In genomic region chr12:26845984-26846383, GRCh38 we compare ENCODE assay signal across 10 cellular contexts. TPM values are rescaled to one million over a fixed set of nuclear protein-coding genes. Genes with fewer than 3 reads are reported as not detected.
DNase-seq lines count a peak whose midpoint lies in the region; ATAC-seq and TF ChIP-seq lines count a peak whose summit lies in the region.
"Had no signal": no experiment of that assay in that cellular context is flagged by ENCODE, and none has a peak within 500 bp of the region (broad histone marks: within the 10 kb centered on the region; RNA-seq: fewer than 3 reads in every experiment).

No MANE protein-coding gene starts in this region.

- CTCF ChIA-PET in activated CD8-positive, alpha-beta T cell treated with anti-CD3 and anti-CD28 coated beads for 36 hours (lab: Charles Lee): interaction anchor here (0.8 to 4.5 kb wide), 6 partner anchors 8 to 169 kb away, joined by 3 to 25 read pairs (median 4); partner anchors contain the start of gene ITPR2

- H4K20me1 ChIP-seq in DOHH2 (ENCODE audit: control insufficient read depth, insufficient read depth, low read depth, low read length) (no peaks in the 10 kb centered on the region), fibroblast of lung (ENCODE audit: control insufficient read depth, extremely low read depth, insufficient read depth, low read length) (no peaks in the 10 kb centered on the region)

- H2BK120ac ChIP-seq in neuronal stem cell (ENCODE audit: low read depth, low read length): no peak overlapping the region

- no peak overlapping the region for H3K27ac Mint-ChIP-seq in activated CD8-positive, alpha-beta T cell treated with anti-CD3 and anti-CD28 coated beads for 36 hours

- peaks cover 70% of the 10 kb centered on the region for H3K4me1 ChIP-seq in DOHH2 (ENCODE audit: control insufficient read depth, low read length)
- H3K4me1 ChIP-seq in fibroblast of lung (ENCODE audit: control insufficient read depth, extremely low read depth, insufficient read depth, low read length): no peaks in the 10 kb centered on the region
- no peaks in the 10 kb centered on the region for H3K4me1 ChIP-seq in neuronal stem cell (ENCODE audit: control insufficient read depth in 2 of 2, insufficient read depth in 1 of 2, low read depth in 1 of 2, low read length in 2 of 2)

- intact Hi-C loops in activated CD8-positive, alpha-beta T cell treated with anti-CD3 and anti-CD28 coated beads for 36 hours (cut with micrococcal nuclease): no loop called here

- H3K27me3 ChIP-seq in DOHH2 (ENCODE audit: control insufficient read depth, low read length) (no peaks in the 10 kb centered on the region), fibroblast of lung (ENCODE audit: control insufficient read depth, insufficient read depth, low read length) (no peaks in the 10 kb centered on the region), neuronal stem cell (ENCODE audit: control insufficient read depth in 3 of 3, insufficient read depth in 3 of 3, low read depth in 1 of 3, low read length in 3 of 3) (peaks cover 0 to 3% (median 0%) of the 10 kb centered on the region in 3 experiments)

- H3K36me3 ChIP-seq in DOHH2 (ENCODE audit: control insufficient read depth, low read length) (no peaks in the 10 kb centered on the region), fibroblast of lung (ENCODE audit: control insufficient read depth, insufficient read depth, low read length) (no peaks in the 10 kb centered on the region), neuronal stem cell (replicated peaks in 1 of 2; ENCODE audit: control insufficient read depth in 2 of 2, insufficient read depth in 2 of 2, low read length in 2 of 2) (no peaks in the 10 kb centered on the region)

- H3K9ac ChIP-seq in fibroblast of lung (ENCODE audit: insufficient read depth, low read length): no peak overlapping the region
- H3K9ac ChIP-seq in neuronal stem cell (ENCODE audit: low read depth, low read length, poor library complexity): no peak overlapping the region

- H2AFZ ChIP-seq in fibroblast of lung (ENCODE audit: low read length): no peak overlapping the region
- peak overlapping the region; percentile 48 for H2AFZ ChIP-seq in neuronal stem cell (ENCODE audit: low read length)

- no peak overlapping the region for H3K14ac ChIP-seq in neuronal stem cell (ENCODE audit: low read length)

- POLR2A ChIA-PET in activated CD8-positive, alpha-beta T cell treated with anti-CD3 and anti-CD28 coated beads for 36 hours (lab: Charles Lee): interaction anchor here (1.8 kb wide), 1 partner anchor 10 kb away, joined by 4 read pairs; no protein-coding TSS in a partner anchor

- H3K27me3 Mint-ChIP-seq in activated CD8-positive, alpha-beta T cell treated with anti-CD3 and anti-CD28 coated beads for 36 hours: peaks cover 7% of the 10 kb centered on the region

- no peak overlapping the region for H4K8ac ChIP-seq in neuronal stem cell (ENCODE audit: low read depth, low read length)

- H2BK15ac ChIP-seq in neuronal stem cell (ENCODE audit: low read length): no peak overlapping the region

- no CpG with 5 or more reads among the region's 4 CpGs for WGBS in neuronal stem cell (ENCODE audit: extremely low coverage in 2 of 2, insufficient read length in 2 of 2, insufficient replicate concordance in 1 of 2), 2 donors

- H3K27ac ChIP-seq in DOHH2 (ENCODE audit: low read depth, low read length): peak overlapping the region; percentile 92
- no peak overlapping the region for H3K27ac ChIP-seq in fibroblast of lung (ENCODE audit: insufficient read depth, low read length)
- no peak overlapping the region for H3K27ac ChIP-seq in neuronal stem cell (replicated peaks; ENCODE audit: low read length)

- no peak overlapping the region for H3K4ac ChIP-seq in neuronal stem cell (ENCODE audit: low read length)

- H2AK5ac ChIP-seq in neuronal stem cell (ENCODE audit: low read depth, low read length): no peak overlapping the region

- H3K4me3 Mint-ChIP-seq in activated CD8-positive, alpha-beta T cell treated with anti-CD3 and anti-CD28 coated beads for 36 hours: no peak overlapping the region
- H3K4me3 Mint-ChIP-seq: neural crest cell had no signal

- TF ChIP-seq CTCF in DOHH2 (IDR thresholded peaks at IDR 0.05; ENCODE audit: low read depth, low read length, poor library complexity, severe bottlenecking) (no peak), fibroblast of lung (conservative IDR thresholded peaks at IDR 0.05 in 1 of 2, IDR thresholded peaks at IDR 0.05 in 1 of 2; ENCODE audit: low read depth in 1 of 2, low read length in 2 of 2) (no peak)
- TF ChIP-seq CTCF in activated CD8-positive, alpha-beta T cell treated with anti-CD3 and anti-CD28 coated beads for 36 hours (IDR thresholded peaks at IDR 0.05): no peak

- H3K4me1 Mint-ChIP-seq in activated CD8-positive, alpha-beta T cell treated with anti-CD3 and anti-CD28 coated beads for 36 hours (ENCODE audit: low read depth): peaks cover 8% of the 10 kb centered on the region
- H3K4me1 Mint-ChIP-seq: neural crest cell had no signal

- H4K91ac ChIP-seq in neuronal stem cell (ENCODE audit: low read depth, low read length, poor library complexity): no peak overlapping the region

- no peaks in the 10 kb centered on the region for H3K9me3 Mint-ChIP-seq in activated CD8-positive, alpha-beta T cell treated with anti-CD3 and anti-CD28 coated beads for 36 hours
- H3K9me3 Mint-ChIP-seq: neural crest cell had no signal

- H3K23ac ChIP-seq in neuronal stem cell (ENCODE audit: low read depth, low read length, poor library complexity): no peak overlapping the region

- peak overlapping the region; percentile 65 for H3K4me3 ChIP-seq in DOHH2 (ENCODE audit: low read length)
- no peak overlapping the region for H3K4me3 ChIP-seq in fibroblast of lung (replicated peaks in 1 of 4; ENCODE audit: control extremely low read depth in 1 of 4, insufficient read depth in 1 of 4, low read depth in 3 of 4, low read length in 4 of 4)
- H3K4me3 ChIP-seq in neuronal stem cell (ENCODE audit: low read length in 2 of 2): no peak overlapping the region

- H3K79me2 ChIP-seq in DOHH2 (ENCODE audit: control insufficient read depth, low read length) (no peaks in the 10 kb centered on the region), fibroblast of lung (ENCODE audit: control insufficient read depth, insufficient read depth, low read length) (no peaks in the 10 kb centered on the region)

- H3K9me2 ChIP-seq in DOHH2 (replicated peaks; ENCODE audit: control insufficient read depth, low read length): no peaks in the 10 kb centered on the region

- no peaks in the 10 kb centered on the region for H3K79me1 ChIP-seq in neuronal stem cell (ENCODE audit: low read depth, low read length)

- no peaks in the 10 kb centered on the region for H3K36me3 Mint-ChIP-seq in activated CD8-positive, alpha-beta T cell treated with anti-CD3 and anti-CD28 coated beads for 36 hours (ENCODE audit: low read depth)

- H2BK12ac ChIP-seq in neuronal stem cell (ENCODE audit: low read length): no peak overlapping the region

- H2BK5ac ChIP-seq in neuronal stem cell (ENCODE audit: low read length): no peak overlapping the region

- H3K4me2 ChIP-seq in DOHH2 (ENCODE audit: low read length) (peak overlapping the region; percentile 79), fibroblast of lung (ENCODE audit: extremely low read depth, insufficient read depth, low read length) (no peak overlapping the region), neuronal stem cell (ENCODE audit: insufficient read depth, low read length, poor library complexity, severe bottlenecking) (no peak overlapping the region)

- DNase-seq in NAMALWA (ENCODE audit: low spot score) (peak; percentile 87), fibroblast of lung (ENCODE audit: low read depth in 2 of 2) (peak; percentile 94 to 98), neuronal stem cell (ENCODE audit: low spot score) (no peak), NCI-H1694 (lab: John Stamatoyannopoulos, UW) (no peak), NCI-H774 (lab: John Stamatoyannopoulos, UW) (no peak), NCI-H2227 treated with DMSO at 0.1 percent for 48 hours (lab: John Stamatoyannopoulos, UW) (no peak)
- no peak for DNase-seq in activated CD8-positive, alpha-beta T cell treated with anti-CD3 and anti-CD28 coated beads for 36 hours
- DNase-seq: GDM1 had no signal

- H3K18ac ChIP-seq in neuronal stem cell (ENCODE audit: low read length): no peak overlapping the region

- ATAC-seq in activated CD8-positive, alpha-beta T cell treated with anti-CD3 and anti-CD28 coated beads for 36 hours: no peak

- peaks cover 14% of the 10 kb centered on the region for H3F3A ChIP-seq in DOHH2 (ENCODE audit: control insufficient read depth, insufficient read depth)

- H3K9me3 ChIP-seq in DOHH2 (ENCODE audit: control insufficient read depth, insufficient read depth, low read length) (no peaks in the 10 kb centered on the region), fibroblast of lung (ENCODE audit: control insufficient read depth, insufficient read depth, low read depth, low read length) (no peaks in the 10 kb centered on the region), neuronal stem cell (replicated peaks in 1 of 2; ENCODE audit: control insufficient read depth in 2 of 2, insufficient read depth in 1 of 2, low read depth in 1 of 2, low read length in 2 of 2) (no peaks in the 10 kb centered on the region)

RNA-seq across cellular contexts. Expression of gene ITPR2, which starts 13.0 kb away (rescaled TPM):
- total RNA-seq in fibroblast of lung: 13.6 and 24.6 TPM in 2 replicates
- 3.6 and 5.1 TPM in 2 replicates for polyA plus RNA-seq in fibroblast of lung
- polyA plus RNA-seq in fibroblast of lung (2012): 2.9 and 3.4 TPM in 2 replicates
- polyA minus RNA-seq in fibroblast of lung (ENCODE audit: low replicate concordance): 5.1 and 5.7 TPM in 2 replicates
- 0.25 TPM for polyA plus RNA-seq in neuronal stem cell (2013, experiment 1 of 2)
- polyA plus RNA-seq in neuronal stem cell (2013, experiment 2 of 2): 0.17 TPM
- total RNA-seq in activated CD8-positive, alpha-beta T cell treated with anti-CD3 and anti-CD28 coated beads for 36 hours: 10 to 100 TPM; 38.9 to 41.2 TPM

Comparison
In these comparisons a context has a peak if more than half of its experiments do, and no peak if none do; other contexts are left out.
1. DNase-seq: peak in NAMALWA (single experiment) and fibroblast of lung (2 of 2); none in neuronal stem cell (single experiment), NCI-H1694 (single experiment), activated CD8-positive, alpha-beta T cell treated with anti-CD3 and anti-CD28 coated beads for 36 hours (single experiment), NCI-H774 (single experiment) and NCI-H2227 treated with DMSO at 0.1 percent for 48 hours (single experiment).